Comparison of ENCODE assay signal across 8 cellular contexts in the genomic region with DNA sequence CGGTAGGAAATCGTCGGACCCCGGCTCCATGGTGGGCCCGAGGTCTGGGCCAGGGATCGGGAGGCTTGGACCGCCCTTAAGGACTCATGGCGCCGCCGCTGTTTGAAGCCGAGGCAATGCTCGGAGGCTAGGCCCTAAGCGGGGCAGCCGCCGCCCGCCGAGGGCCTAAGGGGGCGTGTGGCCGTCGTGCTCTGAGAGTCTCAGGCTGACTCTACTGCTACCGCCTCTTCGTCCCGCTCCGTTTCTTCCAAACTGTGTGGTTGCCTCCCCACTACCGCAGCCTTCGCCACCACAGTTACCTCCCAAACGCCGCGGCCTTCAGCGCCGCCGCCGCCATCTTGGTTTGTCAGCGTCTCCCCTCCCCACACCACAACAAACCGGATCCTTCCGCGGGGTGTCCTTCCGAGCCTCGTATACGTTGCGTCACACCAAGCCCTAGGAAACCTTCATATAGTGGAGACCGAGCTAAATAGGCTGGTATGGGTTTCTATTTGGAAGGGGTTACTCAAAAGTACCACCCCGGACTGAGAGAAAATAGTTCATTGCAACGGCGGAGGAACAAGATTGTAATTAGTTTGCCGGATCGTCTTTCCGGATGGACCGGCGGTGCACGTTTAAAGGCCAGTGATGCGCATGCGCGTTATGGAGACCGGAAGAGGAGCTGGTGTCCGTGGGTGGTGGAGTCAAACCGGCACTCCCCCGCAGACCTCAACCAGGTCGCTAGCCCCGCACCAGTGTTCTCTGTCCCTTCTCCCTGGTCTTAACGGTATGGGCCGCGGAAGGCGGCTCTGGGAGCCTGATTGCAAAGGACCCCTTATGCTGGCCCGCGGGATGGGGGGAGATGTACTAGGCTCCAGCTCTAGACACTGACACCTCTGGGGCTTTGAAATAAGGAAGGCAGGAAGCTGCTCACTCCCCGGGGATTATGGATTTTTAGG. TPM values are rescaled to one million over a fixed set of nuclear protein-coding genes. Genes with fewer than 3 reads are reported as not detected.
DNase-seq lines count a peak whose midpoint lies in the region; ATAC-seq, FAIRE-seq and TF ChIP-seq lines count a peak whose summit lies in the region.

A gene (minus strand): TSS at position 348 of the 938 bp plus-strand sequence. CDS start 318 bp downstream, at position 30.

- ATAC-seq in GM19023 (IDR thresholded peaks at IDR 0.05; ENCODE audit: unreplicated experiment) (peak; percentile 81), HG03342 (IDR thresholded peaks at IDR 0.05; ENCODE audit: unreplicated experiment) (peak; percentile 81)

- DNase-seq in AG08395 (ENCODE audit: low spot score) (peak; percentile 99), NCI-H460 (ENCODE audit: extremely low read depth, low read depth) (peak; percentile 93), cerebellum (ENCODE audit: low spot score) (peak; percentile 85), kidney (peak; percentile 97)
- DNase-seq in activated CD4-positive, CD25-positive, alpha-beta regulatory T cell treated with anti-CD3 and anti-CD28 coated beads, Interleukin-2, amount 50 U/mL, for 72 hours, result peak; percentile 91
- DNase-seq in stimulated activated CD4-positive, alpha-beta T cell treated with anti-CD3 and anti-CD28 coated beads, Interleukin-15, amount 100 ng/mL, for 24 hours, result peak; percentile 89

- peaks cover 0 to 10% of the 10 kb centered on the region in 2 donors for H3K36me3 ChIP-seq in kidney (ENCODE audit: control insufficient read depth in 1 of 2, insufficient read depth in 2 of 2, low read length in 2 of 2)

- peak within 1 kb of the TSS; percentile 88 to 95 for H3K27ac ChIP-seq in kidney (ENCODE audit: low read depth in 2 of 2, low read length in 2 of 2)

- no peak for FAIRE-seq in kidney (lab: Jason Lieb, UNC)

- H3K9me3 ChIP-seq in kidney (ENCODE audit: control insufficient read depth in 1 of 2, low read length in 2 of 2), result no peaks in the 10 kb centered on the region

- no peak for TF ChIP-seq CTCF in kidney (IDR thresholded peaks at IDR 0.05; ENCODE audit: borderline replicate concordance, extremely low read depth, insufficient read depth)

- intact Hi-C loops in kidney (cut with DNase I), result no loop called here

- H3K9ac ChIP-seq in kidney (ENCODE audit: low read length in 2 of 2), result peak within 1 kb of the TSS; percentile 73 to 91

- peaks cover 0 to 16% of the 10 kb centered on the region in 2 donors for H3K4me1 ChIP-seq in kidney (ENCODE audit: control insufficient read depth in 1 of 2, insufficient read depth in 1 of 2, low read depth in 1 of 2, low read length in 2 of 2)

- H3K4me3 ChIP-seq in kidney (ENCODE audit: low read length in 2 of 2), result peak within 1 kb of the TSS; percentile 89 to 91

RNA-seq across cellular contexts. Expression of the gene that starts here (rescaled TPM):
- 65.5 and 78.6 TPM in 2 replicates for total RNA-seq in NCI-H460 (2014; rRNA removed; shearing (Covaris generic))
- 84.3 and 86.6 TPM in 2 replicates for polyA plus RNA-seq in NCI-H460 (2014; cell fraction: nucleus; rRNA removed)
- total RNA-seq in cerebellum, result 105 TPM
- 114 TPM for total RNA-seq in kidney
- 14.9 TPM for polyA plus RNA-seq in kidney (ENCODE audit: insufficient read depth, low read depth, low replicate concordance)

Comparison
In these comparisons a context has a peak if more than half of its experiments do, and no peak if none do; other contexts are left out.
1. Peak in every context shown above with its lines: DNase-seq, ATAC-seq, H3K4me3 ChIP-seq and H3K27ac ChIP-seq.